In genomic region chr14:69214376-69214775, GRCh38 we compare ENCODE assay signal across 26 cellular contexts. TPM values are rescaled to one million over a fixed set of nuclear protein-coding genes. Genes with fewer than 3 reads are reported as not detected.
DNase-seq lines count a peak whose midpoint lies in the region; ATAC-seq and TF ChIP-seq lines count a peak whose summit lies in the region.
"Had no signal": no experiment of that assay in that cellular context is flagged by ENCODE, and none has a peak within 500 bp of the region (broad histone marks: within the 10 kb centered on the region; RNA-seq: fewer than 3 reads in every experiment).

No MANE protein-coding gene starts in this region.

- H3K27me3 ChIP-seq in upper lobe of right lung = no peaks in the 10 kb centered on the region
- H3K27me3 ChIP-seq: brain microvascular endothelial cell, neural progenitor cell had no signal

- peaks cover 14% of the 10 kb centered on the region for H3K36me3 ChIP-seq in upper lobe of right lung
- H3K36me3 ChIP-seq: brain microvascular endothelial cell, neural progenitor cell, thoracic aorta had no signal

- intact Hi-C loops in left colon (cut with DNase I, micrococcal nuclease) = no loop called here
- intact Hi-C loops in upper lobe of right lung (cut with DNase I) = no loop called here

- TF ChIP-seq CTCF in chondrocyte (IDR thresholded peaks at IDR 0.05) (no peak), upper lobe of right lung (IDR thresholded peaks at IDR 0.05) (no peak)

- peak in 2 of 3 experiments; percentile 21 to 28 for DNase-seq in NCI-H1417 (lab: John Stamatoyannopoulos, UW)
- DNase-seq in NCI-H1417 treated with DMSO at 0.1 percent for 48 hours (lab: John Stamatoyannopoulos, UW) = no peak
- no peak for DNase-seq in chondrocyte (ENCODE audit: low spot score)
- DNase-seq in left colon = no peak
- no peak for DNase-seq in upper lobe of right lung
- no peak for DNase-seq in NCI-H524 treated with DMSO at 0.1 percent for 48 hours (lab: John Stamatoyannopoulos, UW)
- DNase-seq in globus pallidus (ENCODE audit: low spot score) = no peak
- DNase-seq: 8988T; activated CD4-positive, alpha-beta T cell treated with anti-CD3 and anti-CD28 coated beads, Interleukin-2, amount 50 U/mL, for 4 hours; activated CD8-positive, alpha-beta memory T cell treated with anti-CD3 and anti-CD28 coated beads, Interleukin-2, amount 50 U/mL, for 48 hours; activated effector memory CD4-positive, alpha-beta T cell treated with Interleukin-2 at 50 U/mL for 16 hours; AML-193; brain microvascular endothelial cell; GF-D8; HFFc6; KG1; MV-4-11; stimulated activated CD4-positive, alpha-beta T cell treated with anti-CD3 and anti-CD28 coated beads, Interleukin-4, amount 100 ng/mL, for 1 hour; stimulated activated naive CD4-positive, alpha-beta T cell treated with Interleukin-2 at 50 U/mL for 16 hours had no signal

- H3K27me3 Mint-ChIP-seq in chondrocyte (ENCODE audit: low read depth) = no peaks in the 10 kb centered on the region
- no peaks in the 10 kb centered on the region for H3K27me3 Mint-ChIP-seq in stimulated activated memory B cell treated with anti-CD40 and anti-IgM and Interleukin-4, amounts not matched to agents 10 μg/mL and 1 μg/mL and 100 μg/mL, for 72 hours

- no peaks in the 10 kb centered on the region for H3K4me1 ChIP-seq in upper lobe of right lung
- H3K4me1 ChIP-seq: neural progenitor cell had no signal

- no peak overlapping the region for H3K27ac ChIP-seq in upper lobe of right lung
- H3K27ac ChIP-seq: brain microvascular endothelial cell, coronary artery, neural progenitor cell, SK-N-MC, thoracic aorta had no signal

- H3K27ac Mint-ChIP-seq in chondrocyte (ENCODE audit: unreplicated experiment) = peak overlapping the region; percentile 28
- no peak overlapping the region for H3K27ac Mint-ChIP-seq in stimulated activated memory B cell treated with anti-CD40 and anti-IgM and Interleukin-4, amounts not matched to agents 10 μg/mL and 1 μg/mL and 100 μg/mL, for 72 hours
- H3K27ac Mint-ChIP-seq: HFFc6, neural progenitor cell had no signal

- H3K4me3 ChIP-seq in upper lobe of right lung = no peak overlapping the region
- H3K4me3 ChIP-seq: coronary artery, neural progenitor cell, SK-N-MC, smooth muscle cell, thoracic aorta had no signal

- H3K4me3 Mint-ChIP-seq in chondrocyte (ENCODE audit: unreplicated experiment) = no peak overlapping the region
- no peak overlapping the region for H3K4me3 Mint-ChIP-seq in stimulated activated memory B cell treated with anti-CD40 and anti-IgM and Interleukin-4, amounts not matched to agents 10 μg/mL and 1 μg/mL and 100 μg/mL, for 72 hours
- H3K4me3 Mint-ChIP-seq: HFFc6, neural progenitor cell had no signal

- peaks cover 7% of the 10 kb centered on the region for H3K4me1 Mint-ChIP-seq in chondrocyte (ENCODE audit: low read depth)
- H3K4me1 Mint-ChIP-seq in stimulated activated memory B cell treated with anti-CD40 and anti-IgM and Interleukin-4, amounts not matched to agents 10 μg/mL and 1 μg/mL and 100 μg/mL, for 72 hours = no peaks in the 10 kb centered on the region
- H3K4me1 Mint-ChIP-seq: neural progenitor cell had no signal

- peaks cover 3% of the 10 kb centered on the region for H3K9me3 Mint-ChIP-seq in chondrocyte (ENCODE audit: low read depth)
- H3K9me3 Mint-ChIP-seq in stimulated activated memory B cell treated with anti-CD40 and anti-IgM and Interleukin-4, amounts not matched to agents 10 μg/mL and 1 μg/mL and 100 μg/mL, for 72 hours = no peaks in the 10 kb centered on the region
- H3K9me3 Mint-ChIP-seq: HFFc6 had no signal

- no peaks in the 10 kb centered on the region for H3K9me3 ChIP-seq in upper lobe of right lung
- H3K9me3 ChIP-seq: thoracic aorta had no signal

- ATAC-seq in left colon (peak; percentile 14), upper lobe of right lung (peak; percentile 59)
- no peak for ATAC-seq in stimulated activated memory B cell treated with anti-CD40 and anti-IgM and Interleukin-4, amounts not matched to agents 10 μg/mL and 1 μg/mL and 100 μg/mL, for 72 hours

- peaks cover 10% of the 10 kb centered on the region for H3K36me3 Mint-ChIP-seq in chondrocyte (ENCODE audit: low read depth)
- H3K36me3 Mint-ChIP-seq in stimulated activated memory B cell treated with anti-CD40 and anti-IgM and Interleukin-4, amounts not matched to agents 10 μg/mL and 1 μg/mL and 100 μg/mL, for 72 hours = peaks cover 73% of the 10 kb centered on the region

RNA-seq across cellular contexts. Expression of gene EXD2, which starts 23.1 kb away (rescaled TPM):
- total RNA-seq in chondrocyte (25.3 to 28.3 TPM (median 27.0 TPM) in 3 replicates), left colon (10 to 100 TPM; 24.3 to 25.1 TPM), upper lobe of right lung (25.2 TPM)

RNA-seq across cellular contexts. Expression of gene GALNT16, which starts 45.6 kb away (rescaled TPM):
- total RNA-seq in chondrocyte (28.1 to 36.7 TPM (median 34.4 TPM) in 3 replicates), left colon (1 to 10 TPM; 1.3 to 1.7 TPM), upper lobe of right lung (3.0 TPM)
- total RNA-seq: T-helper 2 cell treated with Interferon-gamma antibody and Interleukin-4, amounts not matched to agents 100 ng/mL and 5 ng/mL, for 36 hours had no signal

Comparison
In these comparisons a context has a peak if more than half of its experiments do, and no peak if none do; other contexts are left out.
1. DNase-seq: peak in NCI-H1417 (2 of 3); none in NCI-H1417 treated with DMSO at 0.1 percent for 48 hours (single experiment), chondrocyte (single experiment), left colon (0 of 2), upper lobe of right lung (single experiment), NCI-H524 treated with DMSO at 0.1 percent for 48 hours (single experiment) and globus pallidus (single experiment).